1 cellular context compared by ENCODE assay signal in the genomic region with DNA sequence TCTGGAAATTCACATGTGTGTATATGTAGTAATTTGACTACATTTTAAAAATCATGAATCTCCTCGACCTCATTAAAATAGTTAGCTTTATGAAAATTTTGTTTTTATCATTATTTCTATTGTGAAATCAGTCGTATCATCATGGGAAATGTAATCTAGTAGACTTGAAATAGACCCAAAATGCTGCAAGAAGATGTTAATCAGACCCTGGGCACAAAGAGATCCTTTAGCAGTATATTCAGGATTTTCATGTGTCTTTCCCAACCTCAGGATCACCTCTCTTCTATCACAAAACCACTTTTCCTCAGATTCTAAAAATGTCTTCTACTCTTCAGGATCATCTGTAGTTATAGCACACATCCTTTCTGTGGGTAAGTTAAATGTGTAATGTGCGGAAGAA.
TF ChIP-seq lines count a peak whose summit lies in the region.

No MANE protein-coding gene starts in this region.

TF ChIP-seq in IMR-90, 13 proteins besides CTCF, POLR2A, EP300 and RAD21:
- TF ChIP-seq CEBPB (IDR thresholded peaks at IDR 0.05; ENCODE audit: low read depth, low read length), result peak; percentile 18; the same call in 1 of the 2 replicates
- no peak for TF ChIP-seq NFE2L2 (IDR thresholded peaks at IDR 0.05; ENCODE audit: low read depth, low read length)
